Comparison of ENCODE assay signal across 8 cellular contexts in the genomic region with DNA sequence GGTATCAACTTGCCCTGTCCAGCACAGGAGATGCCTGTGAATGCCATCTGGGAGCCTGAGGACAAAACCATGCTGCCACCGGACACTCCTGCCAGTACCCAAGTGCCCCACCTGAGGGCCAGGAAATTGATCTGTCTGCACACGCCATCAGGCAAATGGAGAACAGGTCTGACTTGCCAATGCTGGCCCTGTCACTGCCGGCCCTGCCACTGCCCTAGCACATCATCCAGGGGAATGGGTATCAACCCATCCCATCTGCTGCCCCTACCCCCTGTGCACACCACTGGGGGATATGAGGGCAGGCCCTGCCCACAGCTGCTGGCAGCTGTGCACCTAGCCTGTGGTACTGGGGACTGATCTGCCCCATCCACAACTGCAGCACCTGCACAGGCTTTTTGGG.
"Had no signal": no experiment of that assay in that cellular context is flagged by ENCODE, and none has a peak within 500 bp of the region (broad histone marks: within the 10 kb centered on the region; RNA-seq: fewer than 3 reads in every experiment).

No MANE protein-coding gene starts in this region.

- DNase-seq: GM23248, GOT3, H7, HFFc6, IMR-90 had no signal

- H3K27ac Mint-ChIP-seq: HFFc6 had no signal

- H3K4me3 Mint-ChIP-seq: HFFc6 had no signal

- ATAC-seq: HCT116, K562 had no signal

- H3K4me3 ChIP-seq: GM23248, HAP-1, K562 had no signal

- H3K9ac ChIP-seq: GM23248 had no signal

- H3K4me1 ChIP-seq: HAP-1 had no signal

- H2AFZ ChIP-seq: GM23248 had no signal

- H3K27ac ChIP-seq: GM23248 had no signal

- H3K9me3 ChIP-seq: HAP-1 had no signal

- H3K36me3 ChIP-seq: HAP-1 had no signal
